1 cellular context compared by ENCODE assay signal in the genomic region with DNA sequence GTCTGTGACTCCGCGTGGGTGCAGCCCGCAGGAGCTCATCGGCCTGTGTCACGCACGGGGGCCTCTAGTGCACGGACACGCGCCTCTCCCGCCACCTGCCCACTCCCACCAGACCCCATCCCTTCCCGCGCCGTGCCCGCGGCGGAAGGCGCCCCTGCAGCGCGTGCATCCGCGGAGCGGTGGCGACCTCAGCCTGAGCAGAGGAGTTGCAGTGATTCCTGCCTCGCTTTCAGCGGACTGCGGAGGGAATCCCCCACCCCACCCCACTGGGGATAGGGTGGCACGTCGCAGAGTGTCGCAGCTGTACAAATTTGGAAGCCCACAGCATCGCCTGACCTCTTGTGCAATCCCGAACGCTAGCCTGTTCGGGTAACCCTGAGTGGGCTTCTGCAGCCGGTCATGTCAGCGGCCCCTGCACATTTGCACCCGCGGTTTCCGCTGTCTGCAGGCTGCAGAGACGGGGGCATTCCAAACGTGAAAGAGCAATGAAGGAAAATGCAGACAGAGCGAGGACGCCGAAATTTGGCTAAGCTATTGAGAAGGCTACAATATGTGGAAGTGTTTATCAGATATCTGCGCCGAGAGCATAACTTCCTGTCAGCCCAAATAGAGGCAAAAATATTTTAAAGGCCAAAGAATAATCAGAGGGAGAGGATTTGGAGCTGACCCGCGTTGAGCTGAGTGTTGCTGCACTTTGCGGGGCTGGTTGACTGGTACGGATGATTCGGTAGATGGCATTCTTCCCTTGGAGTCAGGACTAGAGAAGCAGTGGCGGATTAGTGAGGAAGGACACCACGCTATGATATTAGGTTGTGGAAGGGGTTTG.
TF ChIP-seq lines count a peak whose summit lies in the region.

No MANE protein-coding gene starts in this region.

TF ChIP-seq in HEK293, 187 proteins besides CTCF, POLR2A, EP300 and RAD21 (continued from another document):
- TF ChIP-seq, protein P1, sequence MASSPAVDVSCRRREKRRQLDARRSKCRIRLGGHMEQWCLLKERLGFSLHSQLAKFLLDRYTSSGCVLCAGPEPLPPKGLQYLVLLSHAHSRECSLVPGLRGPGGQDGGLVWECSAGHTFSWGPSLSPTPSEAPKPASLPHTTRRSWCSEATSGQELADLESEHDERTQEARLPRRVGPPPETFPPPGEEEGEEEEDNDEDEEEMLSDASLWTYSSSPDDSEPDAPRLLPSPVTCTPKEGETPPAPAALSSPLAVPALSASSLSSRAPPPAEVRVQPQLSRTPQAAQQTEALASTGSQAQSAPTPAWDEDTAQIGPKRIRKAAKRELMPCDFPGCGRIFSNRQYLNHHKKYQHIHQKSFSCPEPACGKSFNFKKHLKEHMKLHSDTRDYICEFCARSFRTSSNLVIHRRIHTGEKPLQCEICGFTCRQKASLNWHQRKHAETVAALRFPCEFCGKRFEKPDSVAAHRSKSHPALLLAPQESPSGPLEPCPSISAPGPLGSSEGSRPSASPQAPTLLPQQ (tag by site-specific recombination; IDR thresholded peaks at IDR 0.05), result 0 out of 2 replicates have a peak, but pooled peaks have one; percentile 18
- TF ChIP-seq ZFP69B (tag by site-specific recombination; IDR thresholded peaks at IDR 0.05), result peak; percentile 22; the same call in 1 of the 2 replicates
- peak; percentile 31; the same call in 1 of the 2 replicates for TF ChIP-seq ZBTB17 (tag by site-specific recombination; IDR thresholded peaks at IDR 0.05)
- peak; percentile 21; the same call in 1 of the 2 replicates for TF ChIP-seq ZNF501 (tag by site-specific recombination; IDR thresholded peaks at IDR 0.05)
- TF ChIP-seq ZNF335 (tag by site-specific recombination; conservative IDR thresholded peaks at IDR 0.05), result peak; percentile 83
- TF ChIP-seq, protein P2, sequence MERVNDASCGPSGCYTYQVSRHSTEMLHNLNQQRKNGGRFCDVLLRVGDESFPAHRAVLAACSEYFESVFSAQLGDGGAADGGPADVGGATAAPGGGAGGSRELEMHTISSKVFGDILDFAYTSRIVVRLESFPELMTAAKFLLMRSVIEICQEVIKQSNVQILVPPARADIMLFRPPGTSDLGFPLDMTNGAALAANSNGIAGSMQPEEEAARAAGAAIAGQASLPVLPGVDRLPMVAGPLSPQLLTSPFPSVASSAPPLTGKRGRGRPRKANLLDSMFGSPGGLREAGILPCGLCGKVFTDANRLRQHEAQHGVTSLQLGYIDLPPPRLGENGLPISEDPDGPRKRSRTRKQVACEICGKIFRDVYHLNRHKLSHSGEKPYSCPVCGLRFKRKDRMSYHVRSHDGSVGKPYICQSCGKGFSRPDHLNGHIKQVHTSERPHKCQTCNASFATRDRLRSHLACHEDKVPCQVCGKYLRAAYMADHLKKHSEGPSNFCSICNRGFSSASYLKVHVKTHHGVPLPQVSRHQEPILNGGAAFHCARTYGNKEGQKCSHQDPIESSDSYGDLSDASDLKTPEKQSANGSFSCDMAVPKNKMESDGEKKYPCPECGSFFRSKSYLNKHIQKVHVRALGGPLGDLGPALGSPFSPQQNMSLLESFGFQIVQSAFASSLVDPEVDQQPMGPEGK (tag by site-specific recombination; IDR thresholded peaks at IDR 0.05), result peak; percentile 21
- TF ChIP-seq, protein P3, sequence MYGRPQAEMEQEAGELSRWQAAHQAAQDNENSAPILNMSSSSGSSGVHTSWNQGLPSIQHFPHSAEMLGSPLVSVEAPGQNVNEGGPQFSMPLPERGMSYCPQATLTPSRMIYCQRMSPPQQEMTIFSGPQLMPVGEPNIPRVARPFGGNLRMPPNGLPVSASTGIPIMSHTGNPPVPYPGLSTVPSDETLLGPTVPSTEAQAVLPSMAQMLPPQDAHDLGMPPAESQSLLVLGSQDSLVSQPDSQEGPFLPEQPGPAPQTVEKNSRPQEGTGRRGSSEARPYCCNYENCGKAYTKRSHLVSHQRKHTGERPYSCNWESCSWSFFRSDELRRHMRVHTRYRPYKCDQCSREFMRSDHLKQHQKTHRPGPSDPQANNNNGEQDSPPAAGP (tag by site-specific recombination; IDR thresholded peaks at IDR 0.05), result 0 out of 2 replicates have a peak, but pooled peaks have one; percentile 23
- TF ChIP-seq ZIC2 (tag by site-specific recombination; IDR thresholded peaks at IDR 0.05), result peak; percentile 69
- no peak for TF ChIP-seq ZNF133 (tag by site-specific recombination; IDR thresholded peaks at IDR 0.05)
- no peak for TF ChIP-seq ZNF416 (tag by site-specific recombination; IDR thresholded peaks at IDR 0.05)
- TF ChIP-seq, protein P4, sequence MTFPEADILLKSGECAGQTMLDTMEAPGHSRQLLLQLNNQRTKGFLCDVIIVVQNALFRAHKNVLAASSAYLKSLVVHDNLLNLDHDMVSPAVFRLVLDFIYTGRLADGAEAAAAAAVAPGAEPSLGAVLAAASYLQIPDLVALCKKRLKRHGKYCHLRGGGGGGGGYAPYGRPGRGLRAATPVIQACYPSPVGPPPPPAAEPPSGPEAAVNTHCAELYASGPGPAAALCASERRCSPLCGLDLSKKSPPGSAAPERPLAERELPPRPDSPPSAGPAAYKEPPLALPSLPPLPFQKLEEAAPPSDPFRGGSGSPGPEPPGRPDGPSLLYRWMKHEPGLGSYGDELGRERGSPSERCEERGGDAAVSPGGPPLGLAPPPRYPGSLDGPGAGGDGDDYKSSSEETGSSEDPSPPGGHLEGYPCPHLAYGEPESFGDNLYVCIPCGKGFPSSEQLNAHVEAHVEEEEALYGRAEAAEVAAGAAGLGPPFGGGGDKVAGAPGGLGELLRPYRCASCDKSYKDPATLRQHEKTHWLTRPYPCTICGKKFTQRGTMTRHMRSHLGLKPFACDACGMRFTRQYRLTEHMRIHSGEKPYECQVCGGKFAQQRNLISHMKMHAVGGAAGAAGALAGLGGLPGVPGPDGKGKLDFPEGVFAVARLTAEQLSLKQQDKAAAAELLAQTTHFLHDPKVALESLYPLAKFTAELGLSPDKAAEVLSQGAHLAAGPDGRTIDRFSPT (tag by site-specific recombination; IDR thresholded peaks at IDR 0.05), result peak; percentile 22; the same call in 1 of the 2 replicates
- peak; percentile 28 for TF ChIP-seq ZNF654 (tag by site-specific recombination; IDR thresholded peaks at IDR 0.05; ENCODE audit: low read depth)
- peak; percentile 49 for TF ChIP-seq SP7 (tag by site-specific recombination; IDR thresholded peaks at IDR 0.05)
- TF ChIP-seq TRIM28 (IDR thresholded peaks at IDR 0.05; ENCODE audit: borderline replicate concordance, low read length), result 0 out of 2 replicates have a peak, but pooled peaks have one; percentile 35
